12 cellular contexts compared by ENCODE assay signal in genomic region chr4:124640037-124640730, GRCh38.
DNase-seq lines count a peak whose midpoint lies in the region; ATAC-seq and TF ChIP-seq lines count a peak whose summit lies in the region.
"Had no signal": no experiment of that assay in that cellular context is flagged by ENCODE, and none has a peak within 500 bp of the region (broad histone marks: within the 10 kb centered on the region; RNA-seq: fewer than 3 reads in every experiment).

No MANE protein-coding gene starts in this region.

- DNase-seq in AG20443 (ENCODE audit: low spot score) (peak; percentile 25), LHCN-M2 (ENCODE audit: low read depth) (peak; percentile 92), MCF 10A (ENCODE audit: unreplicated experiment) (peak; percentile 97), kidney tubule cell (ENCODE audit: low spot score) (peak; percentile 91)
- no peak for DNase-seq in activated T-cell treated with anti-CD3 and anti-CD28 coated beads, Interleukin-2, amount 50 U/mL, for 72 hours
- DNase-seq: OCI-M1 had no signal

- POLR2A ChIA-PET in MCF 10A (lab: Yijun Ruan, JAX) = interaction anchor here (0.6 to 1.3 kb wide), 12 partner anchors 9 to 627 kb away, joined by 3 to 6 read pairs (median 3); partner anchors contain the start of gene ANKRD50

- no peak for ATAC-seq in HG03097 (IDR thresholded peaks at IDR 0.05; ENCODE audit: low FRiP score, unreplicated experiment)
- ATAC-seq in HG02970 (IDR thresholded peaks at IDR 0.05; ENCODE audit: low FRiP score, unreplicated experiment) = no peak
- no peak for ATAC-seq in HG02623 (IDR thresholded peaks at IDR 0.05; ENCODE audit: unreplicated experiment)
- no peak for ATAC-seq in activated T-cell treated with anti-CD3 and anti-CD28 coated beads, Interleukin-2, amount 50 U/mL, for 72 hours (replicated peaks in 1 of 2)
- ATAC-seq: GM12878 had no signal

- H3K27ac Mint-ChIP-seq in MCF 10A (ENCODE audit: low read depth, unreplicated experiment) = no peak overlapping the region
- no peak overlapping the region for H3K27ac Mint-ChIP-seq in activated T-cell treated with anti-CD3 and anti-CD28 coated beads, Interleukin-2, amount 50 U/mL, for 72 hours
- H3K27ac Mint-ChIP-seq: brain; CD4-positive, alpha-beta memory T cell had no signal

- CTCF ChIA-PET in MCF 10A (lab: Yijun Ruan, JAX) = interaction anchor here (0.6 to 1.0 kb wide), 3 partner anchors 72 to 644 kb away, joined by 3 to 4 read pairs (median 3); partner anchors contain the start of gene ANKRD50

- H3K4me3 Mint-ChIP-seq in MCF 10A (ENCODE audit: unreplicated experiment) = no peak overlapping the region
- H3K4me3 Mint-ChIP-seq in activated T-cell treated with anti-CD3 and anti-CD28 coated beads, Interleukin-2, amount 50 U/mL, for 72 hours = no peak overlapping the region
- H3K4me3 Mint-ChIP-seq: brain; CD4-positive, alpha-beta memory T cell had no signal

- H3K36me3 Mint-ChIP-seq in MCF 10A (ENCODE audit: insufficient read depth, unreplicated experiment) = peaks cover 21% of the 10 kb centered on the region
- H3K36me3 Mint-ChIP-seq in activated T-cell treated with anti-CD3 and anti-CD28 coated beads, Interleukin-2, amount 50 U/mL, for 72 hours (ENCODE audit: insufficient read depth in 2 of 2) = no peaks in the 10 kb centered on the region
- H3K36me3 Mint-ChIP-seq: CD4-positive, alpha-beta memory T cell had no signal

- no TSS peak for BruUV-seq in MCF 10A (replicated peaks; lab: Mats Ljungman, UMichigan)

- intact Hi-C loops in MCF 10A (cut with micrococcal nuclease) = loop anchor here (5.0 kb wide), 2 partner anchors 72 to 462 kb away; partner anchors contain the start of gene ANKRD50

- peaks cover 28% of the 10 kb centered on the region for H3K4me1 Mint-ChIP-seq in MCF 10A (ENCODE audit: insufficient read depth, unreplicated experiment)
- peaks cover 5% of the 10 kb centered on the region for H3K4me1 Mint-ChIP-seq in activated T-cell treated with anti-CD3 and anti-CD28 coated beads, Interleukin-2, amount 50 U/mL, for 72 hours (ENCODE audit: low read depth)
- H3K4me1 Mint-ChIP-seq: CD4-positive, alpha-beta memory T cell had no signal

- no peak for TF ChIP-seq CTCF in MCF 10A (IDR thresholded peaks at IDR 0.05; ENCODE audit: unreplicated experiment)

- H3K9me3 Mint-ChIP-seq in MCF 10A (ENCODE audit: unreplicated experiment) = no peaks in the 10 kb centered on the region
- no peaks in the 10 kb centered on the region for H3K9me3 Mint-ChIP-seq in activated T-cell treated with anti-CD3 and anti-CD28 coated beads, Interleukin-2, amount 50 U/mL, for 72 hours

- H3K27me3 Mint-ChIP-seq in MCF 10A (ENCODE audit: insufficient read depth, unreplicated experiment) = no peaks in the 10 kb centered on the region
- no peaks in the 10 kb centered on the region for H3K27me3 Mint-ChIP-seq in activated T-cell treated with anti-CD3 and anti-CD28 coated beads, Interleukin-2, amount 50 U/mL, for 72 hours (ENCODE audit: low read depth)

Comparison
In these comparisons a context has a peak if more than half of its experiments do, and no peak if none do; other contexts are left out.
1. DNase-seq: peak in AG20443 (single experiment), LHCN-M2 (single experiment), MCF 10A (single experiment) and kidney tubule cell (single experiment); none in activated T-cell treated with anti-CD3 and anti-CD28 coated beads, Interleukin-2, amount 50 U/mL, for 72 hours (0 of 2).